ENCODE assay signal across 8 cellular contexts in the genomic region with DNA sequence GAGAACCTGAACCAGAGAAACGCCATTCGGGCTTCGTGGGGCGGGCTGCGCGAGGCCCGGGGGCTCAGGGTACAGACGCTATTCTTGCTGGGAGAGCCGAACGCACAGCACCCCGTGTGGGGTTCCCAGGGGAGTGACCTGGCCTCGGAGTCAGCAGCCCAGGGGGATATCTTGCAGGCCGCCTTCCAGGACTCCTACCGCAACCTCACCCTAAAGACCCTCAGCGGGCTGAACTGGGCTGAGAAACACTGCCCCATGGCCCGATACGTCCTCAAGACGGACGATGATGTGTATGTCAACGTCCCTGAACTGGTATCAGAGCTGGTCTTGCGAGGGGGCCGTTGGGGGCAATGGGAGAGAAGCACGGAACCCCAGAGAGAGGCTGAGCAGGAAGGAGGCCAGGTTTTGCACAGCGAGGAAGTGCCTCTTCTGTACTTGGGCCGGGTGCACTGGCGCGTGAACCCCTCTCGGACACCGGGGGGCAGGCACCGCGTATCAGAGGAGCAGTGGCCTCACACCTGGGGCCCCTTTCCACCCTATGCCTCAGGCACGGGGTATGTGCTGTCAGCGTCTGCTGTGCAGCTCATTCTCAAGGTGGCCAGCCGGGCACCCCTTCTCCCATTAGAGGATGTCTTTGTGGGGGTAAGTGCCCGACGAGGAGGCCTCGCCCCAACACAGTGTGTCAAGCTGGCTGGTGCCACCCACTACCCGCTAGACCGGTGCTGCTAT. TPM values are rescaled to one million over a fixed set of nuclear protein-coding genes. Genes with fewer than 3 reads are reported as not detected.
DNase-seq lines count a peak whose midpoint lies in the region; ATAC-seq and TF ChIP-seq lines count a peak whose summit lies in the region.

No MANE protein-coding gene starts in this region.

- intact Hi-C loops in dorsolateral prefrontal cortex (cut with DNase I): no loop called here

- H3K9me2 ChIP-seq in SU-DHL-6 (replicated peaks; ENCODE audit: insufficient read depth, low read length): no peaks in the 10 kb centered on the region

- no peak for TF ChIP-seq CTCF in 22Rv1 (IDR thresholded peaks at IDR 0.05)
- no peak for TF ChIP-seq CTCF in SU-DHL-6 (IDR thresholded peaks at IDR 0.05; ENCODE audit: insufficient read depth, low read length, poor library complexity, severe bottlenecking)
- no peak for TF ChIP-seq CTCF in dorsolateral prefrontal cortex (IDR thresholded peaks at IDR 0.05 in 54 of 56, conservative IDR thresholded peaks at IDR 0.05 in 2 of 56; ENCODE audit: low read depth in 1 of 56, partially characterized antibody in 56 of 56)

- DNase-seq in dorsolateral prefrontal cortex (peak in 1 of 10 donors; percentile 25), OCI-M2 (lab: John Stamatoyannopoulos, UW; ENCODE audit: unreplicated experiment) (no peak), NCI-H2196 (lab: John Stamatoyannopoulos, UW; ENCODE audit: unreplicated experiment) (no peak)

- H3K4me3 ChIP-seq in SU-DHL-6 (ENCODE audit: insufficient read depth, low read length, poor library complexity, severe bottlenecking): peak overlapping the region; percentile 76
- H3K4me3 ChIP-seq in dorsolateral prefrontal cortex: peak overlapping the region; percentile 57 to 88 (median 76)
- peak overlapping the region; percentile 44 for H3K4me3 ChIP-seq in mucosa of stomach (ENCODE audit: low read length)

- peaks cover 78% of the 10 kb centered on the region for H3F3A ChIP-seq in SU-DHL-6 (ENCODE audit: insufficient read depth)

- H3K9me3 ChIP-seq in SU-DHL-6 (ENCODE audit: insufficient read depth, low read length) (no peaks in the 10 kb centered on the region), mucosa of stomach (ENCODE audit: control insufficient read depth, low read length) (no peaks in the 10 kb centered on the region)

- peak overlapping the region; percentile 93 for H3K27ac ChIP-seq in 22Rv1
- peak overlapping the region; percentile 90 for H3K27ac ChIP-seq in SU-DHL-6 (ENCODE audit: low read depth, low read length)
- H3K27ac ChIP-seq in dorsolateral prefrontal cortex: peak overlapping the region; percentile 12 to 96 (median 89)

- H3K4me2 ChIP-seq in SU-DHL-6 (ENCODE audit: low read depth, low read length, poor library complexity, severe bottlenecking): peak overlapping the region; percentile 88

- peaks cover 16% of the 10 kb centered on the region for H4K20me1 ChIP-seq in SU-DHL-6 (ENCODE audit: low read depth, low read length)

- H3K36me3 ChIP-seq in SU-DHL-6 (ENCODE audit: low read length): peaks cover 26% of the 10 kb centered on the region
- peaks cover 11% of the 10 kb centered on the region for H3K36me3 ChIP-seq in mucosa of stomach (ENCODE audit: control insufficient read depth, insufficient read depth, low read length)

- peak; percentile 8 for ATAC-seq in GM19035 (IDR thresholded peaks at IDR 0.05; ENCODE audit: unreplicated experiment)
- no peak for ATAC-seq in HG03159 (IDR thresholded peaks at IDR 0.05; ENCODE audit: unreplicated experiment)

- H3K27me3 ChIP-seq in SU-DHL-6 (ENCODE audit: low read length) (no peaks in the 10 kb centered on the region), dorsolateral prefrontal cortex (no peaks in the 10 kb centered on the region), mucosa of stomach (ENCODE audit: control insufficient read depth, insufficient read depth, low read length) (no peaks in the 10 kb centered on the region)

- peaks cover 28% of the 10 kb centered on the region for H3K79me2 ChIP-seq in SU-DHL-6 (ENCODE audit: insufficient read depth, low read length)

- H3K9ac ChIP-seq in SU-DHL-6 (ENCODE audit: low read length): peak overlapping the region; percentile 75
- peak overlapping the region; percentile 88 for H3K9ac ChIP-seq in mucosa of stomach (ENCODE audit: low read length)

- peaks cover 58% of the 10 kb centered on the region for H3K4me1 ChIP-seq in mucosa of stomach (ENCODE audit: control insufficient read depth, insufficient read depth, low read length)

- H2AFZ ChIP-seq in SU-DHL-6 (ENCODE audit: low read depth, low read length, severe bottlenecking): peak overlapping the region; percentile 3

RNA-seq across cellular contexts. Expression of a gene that starts 0.9 kb away (rescaled TPM):
- 10 to 100 TPM in 42 of 120 experiments, 1 to 10 TPM in 78; 4.4 to 15.9 (median 9.3) TPM for total RNA-seq in dorsolateral prefrontal cortex

RNA-seq across cellular contexts. Expression of a gene that starts 6.0 kb away (rescaled TPM):
- 100 to 1,000 TPM; 295 to 726 (median 479) TPM for total RNA-seq in dorsolateral prefrontal cortex

RNA-seq across cellular contexts. Expression of a gene that starts 6.2 kb away (rescaled TPM):
- 100 to 1,000 TPM in 1 of 120 experiments, 10 to 100 TPM in 119; 48.4 to 108 (median 68.9) TPM for total RNA-seq in dorsolateral prefrontal cortex

RNA-seq across cellular contexts. Expression of a gene that starts 11.2 kb away (rescaled TPM):
- total RNA-seq in dorsolateral prefrontal cortex: 10 to 100 TPM; 14.7 to 53.7 (median 30.1) TPM

RNA-seq across cellular contexts. Expression of a gene that starts 11.6 kb away (rescaled TPM):
- total RNA-seq in dorsolateral prefrontal cortex: 10 to 100 TPM; 29.1 to 82.4 (median 59.2) TPM
